26 cellular contexts compared by ENCODE assay signal in the genomic region with DNA sequence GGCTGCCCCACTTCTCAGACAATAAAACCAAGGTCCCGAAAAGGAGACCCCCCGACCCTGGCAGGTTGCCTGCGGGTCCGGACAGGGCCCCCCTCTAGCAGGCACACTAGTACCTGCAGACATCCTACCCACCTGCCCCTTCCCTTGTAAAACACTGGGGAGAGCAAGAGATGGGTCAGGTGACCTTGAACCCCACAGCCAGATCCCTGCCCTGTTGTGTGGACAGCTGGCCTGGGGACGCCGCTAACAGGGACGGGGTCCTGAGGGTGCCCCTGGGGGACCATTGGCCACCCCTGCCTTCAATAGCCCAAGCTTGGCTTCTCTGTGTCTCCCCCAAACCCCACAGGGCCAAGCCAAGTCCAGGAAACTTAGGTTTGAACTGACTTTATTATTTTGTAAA.
"Had no signal": no experiment of that assay in that cellular context is flagged by ENCODE, and none has a peak within 500 bp of the region (broad histone marks: within the 10 kb centered on the region; RNA-seq: fewer than 3 reads in every experiment).

No MANE protein-coding gene starts in this region.

- H3K36me3 Mint-ChIP-seq: naive thymus-derived CD8-positive, alpha-beta T cell; stimulated activated memory B cell treated with anti-CD40 and anti-IgM and Interleukin-4, amounts not matched to agents 10 μg/mL and 1 μg/mL and 100 μg/mL, for 72 hours had no signal

- H3K27me3 Mint-ChIP-seq: naive thymus-derived CD8-positive, alpha-beta T cell had no signal

- FAIRE-seq: endometrium, keratinocyte, pancreas had no signal

- H3K27me3 ChIP-seq: esophagus squamous epithelium, heart right ventricle, neutrophil, pancreas, sigmoid colon, thyroid gland, vagina had no signal

- DNase-seq: dermis blood vessel endothelial cell; effector memory CD4-positive, alpha-beta T cell; erythroblast; esophagus squamous epithelium; foreskin melanocyte; glutamatergic neuron; heart right ventricle; hypothalamus; mesendoderm; naive thymus-derived CD8-positive, alpha-beta T cell; nephron progenitor cell; retina; sigmoid colon; stimulated activated CD4-positive, alpha-beta T cell treated with anti-CD3 and anti-CD28 coated beads, Interleukin-2, amount 100 ng/mL, for 24 hours; stimulated activated CD4-positive, alpha-beta T cell treated with anti-CD3 and anti-CD28 coated beads, Interleukin-4, amount 100 ng/mL, for 24 hours; stimulated activated naive CD8-positive, alpha-beta T cell treated with anti-CD3 and anti-CD28 coated beads, Interleukin-15, Interleukin-2, amounts not matched to agents 100 U/mL and 50 U/mL, for 24 hours; substantia nigra; thyroid gland; trophoblast cell had no signal

- H3K4me1 ChIP-seq: pancreas had no signal

- ATAC-seq: heart right ventricle; naive thymus-derived CD8-positive, alpha-beta T cell; pancreas; stimulated activated memory B cell treated with anti-CD40 and anti-IgM and Interleukin-4, amounts not matched to agents 10 μg/mL and 1 μg/mL and 100 μg/mL, for 72 hours; stimulated activated naive CD8-positive, alpha-beta T cell treated with anti-CD3 and anti-CD28 coated beads, Interleukin-15, Interleukin-2, amounts not matched to agents 100 U/mL and 50 U/mL, for 24 hours had no signal

- H3K27ac ChIP-seq: coronary artery, heart right ventricle, neutrophil, pancreas, thyroid gland, vagina had no signal

- H3K36me3 ChIP-seq: thyroid gland had no signal

- H3K27ac Mint-ChIP-seq: naive thymus-derived CD8-positive, alpha-beta T cell; nephron progenitor cell; stimulated activated memory B cell treated with anti-CD40 and anti-IgM and Interleukin-4, amounts not matched to agents 10 μg/mL and 1 μg/mL and 100 μg/mL, for 72 hours had no signal

- H3K9me3 ChIP-seq: esophagus squamous epithelium, heart right ventricle, neutrophil, pancreas, sigmoid colon, thyroid gland, vagina had no signal

- H3K4me3 Mint-ChIP-seq: naive thymus-derived CD8-positive, alpha-beta T cell; nephron progenitor cell; stimulated activated memory B cell treated with anti-CD40 and anti-IgM and Interleukin-4, amounts not matched to agents 10 μg/mL and 1 μg/mL and 100 μg/mL, for 72 hours had no signal

- H3K4me3 ChIP-seq: coronary artery, esophagus squamous epithelium, heart right ventricle, pancreas, sigmoid colon, thyroid gland, vagina had no signal

- H3K9me3 Mint-ChIP-seq: naive thymus-derived CD8-positive, alpha-beta T cell; nephron progenitor cell; stimulated activated memory B cell treated with anti-CD40 and anti-IgM and Interleukin-4, amounts not matched to agents 10 μg/mL and 1 μg/mL and 100 μg/mL, for 72 hours had no signal
